Comparison of ENCODE assay signal across 25 cellular contexts in the genomic region with DNA sequence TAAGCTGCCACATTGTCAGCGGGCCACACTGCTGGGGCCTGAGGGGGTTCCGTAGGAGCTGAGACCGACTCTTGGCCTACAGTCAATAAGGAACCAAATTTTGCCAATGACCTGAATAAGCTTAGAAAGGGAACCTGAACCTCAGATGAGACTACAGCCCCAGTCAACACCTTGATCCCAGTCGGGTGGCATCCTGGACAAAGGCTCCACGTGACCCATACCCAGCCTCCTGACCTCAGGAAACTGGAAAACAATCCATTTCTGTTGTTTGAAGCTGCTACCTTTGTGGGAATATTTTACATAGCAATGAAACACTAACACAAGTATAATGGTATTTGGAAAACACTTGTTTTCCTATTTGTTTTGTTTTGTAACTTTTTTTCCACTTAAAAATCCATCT.
"Had no signal": no experiment of that assay in that cellular context is flagged by ENCODE, and none has a peak within 500 bp of the region (broad histone marks: within the 10 kb centered on the region; RNA-seq: fewer than 3 reads in every experiment).

No MANE protein-coding gene starts in this region.

- DNase-seq: immature natural killer cell; kidney; left colon; left lung; lower lobe of right lung; mammary epithelial cell; mesenchymal stem cell; naive thymus-derived CD8-positive, alpha-beta T cell; nucleus accumbens; pancreas; right lobe of liver; stimulated activated CD4-positive, alpha-beta T cell treated with anti-CD3 and anti-CD28 coated beads, Interleukin-1b, Interleukin-23, amount 100 ng/mL, for 48 hours; stimulated activated CD4-positive, alpha-beta T cell treated with anti-CD3 and anti-CD28 coated beads, Interleukin-2, amount 100 ng/mL, for 48 hours; stimulated activated CD4-positive, alpha-beta T cell treated with anti-CD3 and anti-CD28 coated beads, Interleukin-4, amount 100 ng/mL, for 4 hours; stimulated activated CD8-positive, alpha-beta memory T cell treated with anti-CD3 and anti-CD28 coated beads, Interleukin-4, amount 100 ng/mL, for 48 hours; stimulated activated naive CD4-positive, alpha-beta T cell treated with Interleukin-2 at 50 U/mL for 16 hours; stimulated activated naive CD8-positive, alpha-beta T cell treated with anti-CD3 and anti-CD28 coated beads, Interleukin-15, amount 100 ng/mL, for 72 hours; substantia nigra; uterus had no signal

- H3K9me3 ChIP-seq: left lung, lower lobe of right lung, pancreas, right atrium auricular region, right lobe of liver, tibial nerve, uterus had no signal

- H3K4me3 ChIP-seq: hepatocyte, left lung, lower lobe of right lung, pancreas, right atrium auricular region, right lobe of liver, smooth muscle cell, tibial nerve, uterus had no signal

- ATAC-seq: left colon; left lung; lower lobe of right lung; naive thymus-derived CD8-positive, alpha-beta T cell; pancreas; right lobe of liver; stimulated activated memory B cell treated with anti-CD40 and anti-IgM and Interleukin-4, amounts not matched to agents 10 μg/mL and 1 μg/mL and 100 μg/mL, for 72 hours; stimulated activated naive CD8-positive, alpha-beta T cell treated with anti-CD3 and anti-CD28 coated beads, Interleukin-15, amount 100 ng/mL, for 72 hours had no signal

- H2AFZ ChIP-seq: hepatocyte had no signal

- FAIRE-seq: islet of Langerhans, kidney, pancreas had no signal

- H3K79me2 ChIP-seq: hepatocyte had no signal

- H3K4me1 ChIP-seq: left lung, lower lobe of right lung, pancreas, right atrium auricular region, right lobe of liver, uterus had no signal

- H3K27ac ChIP-seq: hepatocyte, left lung, lower lobe of right lung, pancreas, right atrium auricular region, right lobe of liver, tibial nerve, uterus had no signal

- H3K36me3 ChIP-seq: left lung, lower lobe of right lung, pancreas, right atrium auricular region, right lobe of liver, tibial nerve, uterus had no signal

- H3K4me2 ChIP-seq: hepatocyte, smooth muscle cell had no signal

- H3K27me3 ChIP-seq: hepatocyte, pancreas, right atrium auricular region, right lobe of liver, tibial nerve, uterus had no signal
